In genomic region chr11:1262172-1263006, GRCh38 we compare ENCODE assay signal across 8 cellular contexts. TPM values are rescaled to one million over a fixed set of nuclear protein-coding genes. Genes with fewer than 3 reads are reported as not detected.
DNase-seq lines count a peak whose midpoint lies in the region; ATAC-seq, FAIRE-seq and TF ChIP-seq lines count a peak whose summit lies in the region.

No MANE protein-coding gene starts in this region.

- intact Hi-C loops in A673 (cut with micrococcal nuclease; ENCODE audit: unreplicated experiment): no loop called here

- CTCF ChIA-PET in A673 (lab: Charles Lee): no interaction called here
- CTCF ChIA-PET in activated CD8-positive, alpha-beta memory T cell treated with anti-CD3 and anti-CD28 coated beads, Interleukin-2, amount 10 ng/mL, durations not matched to agents 7 days and 5 days (lab: Charles Lee): interaction anchor here (1.1 to 1.7 kb wide), 2 partner anchors 65 to 253 kb away, joined by 4 to 6 read pairs; no protein-coding TSS in a partner anchor
- CTCF ChIA-PET in H1 (lab: Charles Lee; ENCODE audit: partially characterized antibody): interaction anchor here (0.6 to 1.6 kb wide), 6 partner anchors 14 to 126 kb away, joined by 3 to 7 read pairs (median 3); no protein-coding TSS in a partner anchor

- WGBS in H1 (ENCODE audit: extremely low coverage in 1 of 2, insufficient coverage in 1 of 2, insufficient read length in 1 of 2, insufficient replicate concordance in 2 of 2, low coverage in 1 of 2, low lambda C conversion rate in 2 of 2, missing lambda C conversion rate in 1 of 2), 2 experiments: 28% methylated on average over 31 of the region's 31 CpGs; no CpG with 5 or more reads in 1 of the 2 experiments
- WGBS in mesenchymal stem cell: 80% methylated on average over 31 of the region's 31 CpGs

- H3K4me2 ChIP-seq in H1 (ENCODE audit: insufficient read depth in 1 of 2, low read depth in 2 of 2, low read length in 2 of 2) (peak overlapping the region; percentile 54 to 92), mesenchymal stem cell (ENCODE audit: low read length, poor library complexity, severe bottlenecking) (no peak overlapping the region)

- no peaks in the 10 kb centered on the region for H4K20me1 ChIP-seq in H1 (replicated peaks in 1 of 2; ENCODE audit: control insufficient read depth in 1 of 2, insufficient read depth in 2 of 2, low read length in 2 of 2)

- H3K9ac ChIP-seq in H1 (replicated peaks in 1 of 4; ENCODE audit: extremely low read depth in 1 of 4, low read depth in 3 of 4, low read length in 3 of 4) (peak overlapping the region in 3 of 4 experiments; percentile 12 to 55 (median 45); a peak in 4 of 7 replicates), mesenchymal stem cell (ENCODE audit: low read length) (peak overlapping the region; percentile 89)

- FAIRE-seq in H1 (lab: Jason Lieb, UNC): no peak

- H3K9me3 ChIP-seq in A673 (ENCODE audit: low read depth, low read length, poor library complexity, severe bottlenecking) (no peaks in the 10 kb centered on the region), H1 (ENCODE audit: insufficient read depth in 2 of 2, low read depth in 1 of 2, low read length in 1 of 2) (peaks cover 0 to 9% of the 10 kb centered on the region in 2 experiments; a peak in 2 of 4 replicates), mesenchymal stem cell (ENCODE audit: control insufficient read depth, low read length) (no peaks in the 10 kb centered on the region)

- H2AK5ac ChIP-seq in H1 (ENCODE audit: low read depth, low read length): peak overlapping the region; percentile 49; the same call in 1 of the 2 replicates
- H2AK5ac ChIP-seq in mesenchymal stem cell (ENCODE audit: low read length, severe bottlenecking): no peak overlapping the region

- H2BK15ac ChIP-seq in H1 (ENCODE audit: low read length) (no peak overlapping the region), mesenchymal stem cell (ENCODE audit: low read depth, poor library complexity, severe bottlenecking) (no peak overlapping the region)

- peak; percentile 75 for ATAC-seq in HG03571 (IDR thresholded peaks at IDR 0.05; ENCODE audit: unreplicated experiment)
- ATAC-seq in activated CD8-positive, alpha-beta memory T cell treated with anti-CD3 and anti-CD28 coated beads, Interleukin-2, amount 10 ng/mL, durations not matched to agents 7 days and 5 days: peak; percentile 93

- H2BK20ac ChIP-seq in H1 (ENCODE audit: low read length): no peak overlapping the region

- H3K4me1 ChIP-seq in A673 (ENCODE audit: insufficient read depth, low read length, poor library complexity, severe bottlenecking) (no peaks in the 10 kb centered on the region), H1 (replicated peaks in 1 of 4; ENCODE audit: control insufficient read depth in 3 of 4, insufficient read depth in 4 of 4, low read length in 3 of 4) (peaks cover 0 to 14% (median 6%) of the 10 kb centered on the region in 4 experiments; a peak in 5 of 7 replicates), mesenchymal stem cell (ENCODE audit: control insufficient read depth, insufficient read depth, low read depth, low read length) (peaks cover 5% of the 10 kb centered on the region)

- peak overlapping the region; percentile 65 for H4K5ac ChIP-seq in H1 (ENCODE audit: insufficient read length, low read depth, low read length)

- H3K23me2 ChIP-seq in H1 (ENCODE audit: low read depth, low read length): no peaks in the 10 kb centered on the region; the same call in 1 of the 2 replicates

- H3K79me2 ChIP-seq in H1 (ENCODE audit: control insufficient read depth in 1 of 2, insufficient read depth in 2 of 2, low read length in 2 of 2): no peaks in the 10 kb centered on the region

- H3K4ac ChIP-seq in H1 (replicated peaks; ENCODE audit: insufficient read length, low read depth, low read length) (peak overlapping the region; percentile 81), mesenchymal stem cell (ENCODE audit: low read depth in 1 of 2, low read length in 2 of 2) (no peak overlapping the region)

- H4K8ac ChIP-seq in H1 (ENCODE audit: extremely low read depth, insufficient read depth, low read length) (peak overlapping the region; percentile 96), mesenchymal stem cell (ENCODE audit: low read length) (no peak overlapping the region)

- H2BK5ac ChIP-seq in H1 (ENCODE audit: low read depth, low read length): peak overlapping the region; percentile 49; the same call in 1 of the 2 replicates
- no peak overlapping the region for H2BK5ac ChIP-seq in mesenchymal stem cell (ENCODE audit: low read depth, low read length, poor library complexity, severe bottlenecking)

- no peaks in the 10 kb centered on the region for H3K27me3 Mint-ChIP-seq in activated CD8-positive, alpha-beta memory T cell treated with anti-CD3 and anti-CD28 coated beads, Interleukin-2, amount 10 ng/mL, durations not matched to agents 7 days and 5 days

- H3K4me1 Mint-ChIP-seq in activated CD8-positive, alpha-beta memory T cell treated with anti-CD3 and anti-CD28 coated beads, Interleukin-2, amount 10 ng/mL, durations not matched to agents 7 days and 5 days: peaks cover 12% of the 10 kb centered on the region

- no peak for TF ChIP-seq RAD21 in H1 (IDR thresholded peaks at IDR 0.05 in 1 of 2, conservative IDR thresholded peaks at IDR 0.05 in 1 of 2; ENCODE audit: low read depth in 2 of 2, low read length in 2 of 2)

- H3K14ac ChIP-seq in H1 (ENCODE audit: insufficient read length) (no peak overlapping the region), mesenchymal stem cell (ENCODE audit: low read length in 2 of 2) (no peak overlapping the region)

- H3K4me3 ChIP-seq in A673 (ENCODE audit: low read depth, low read length, poor library complexity, severe bottlenecking) (peak overlapping the region; percentile 43), H1 (ENCODE audit: extremely low read depth in 1 of 4, insufficient read depth in 2 of 4, low read depth in 3 of 4, low read length in 4 of 4) (peak overlapping the region; percentile 13 to 58 (median 33)), mesenchymal stem cell (ENCODE audit: insufficient read depth in 1 of 2, low read depth in 1 of 2, low read length in 2 of 2) (peak overlapping the region in 1 of 2 experiments; percentile 83)

- H3K4me3 Mint-ChIP-seq in activated CD8-positive, alpha-beta memory T cell treated with anti-CD3 and anti-CD28 coated beads, Interleukin-2, amount 10 ng/mL, durations not matched to agents 7 days and 5 days: peak overlapping the region; percentile 76

- peaks cover 9% of the 10 kb centered on the region for H3K9me3 Mint-ChIP-seq in activated CD8-positive, alpha-beta memory T cell treated with anti-CD3 and anti-CD28 coated beads, Interleukin-2, amount 10 ng/mL, durations not matched to agents 7 days and 5 days (ENCODE audit: low read depth)

- TF ChIP-seq CTCF in A673 (conservative IDR thresholded peaks at IDR 0.05; ENCODE audit: low read depth, low read length) (no peak), H1 (IDR thresholded peaks at IDR 0.05; ENCODE audit: control extremely low read depth in 1 of 3, insufficient read depth in 1 of 3, low read depth in 1 of 3, low read length in 3 of 3) (no peak)

- H3K18ac ChIP-seq in H1 (ENCODE audit: extremely low read depth, low read length): 0 out of 2 replicates have a peak overlapping the region, but pooled peaks have one; percentile 60
- peak overlapping the region in 1 of 2 experiments; percentile 18 for H3K18ac ChIP-seq in mesenchymal stem cell (ENCODE audit: low read depth in 1 of 2, low read length in 2 of 2)

- H3K23ac ChIP-seq in H1 (ENCODE audit: insufficient read length): no peak overlapping the region
- no peak overlapping the region for H3K23ac ChIP-seq in mesenchymal stem cell (ENCODE audit: low read length in 2 of 2)

- H4K91ac ChIP-seq in H1 (replicated peaks; ENCODE audit: insufficient read length, low read length) (peak overlapping the region; percentile 73), mesenchymal stem cell (ENCODE audit: low read length) (no peak overlapping the region)

- H3K27ac Mint-ChIP-seq in activated CD8-positive, alpha-beta memory T cell treated with anti-CD3 and anti-CD28 coated beads, Interleukin-2, amount 10 ng/mL, durations not matched to agents 7 days and 5 days: peak overlapping the region; percentile 91

- DNase-seq in A673 (ENCODE audit: low spot score) (peak; percentile 88), NOMO-1 (lab: John Stamatoyannopoulos, UW; ENCODE audit: unreplicated experiment in 2 of 2) (peak; percentile 78 to 88), H1 (ENCODE audit: low read depth in 1 of 2, low spot score in 2 of 2) (peak; percentile 62 to 83), mesenchymal stem cell (peak; percentile 70)
- DNase-seq in activated CD8-positive, alpha-beta memory T cell treated with anti-CD3 and anti-CD28 coated beads, Interleukin-2, amount 10 ng/mL, durations not matched to agents 7 days and 5 days: peak; percentile 92
- peak; percentile 75 to 84 (median 84) for DNase-seq in stimulated activated CD4-positive, alpha-beta T cell treated with anti-CD3 and anti-CD28 coated beads, TNF-alpha, amount 100 ng/mL, for 48 hours (ENCODE audit: low read depth in 3 of 3)

- H3K79me1 ChIP-seq in H1 (ENCODE audit: low read depth, low read length) (no peaks in the 10 kb centered on the region), mesenchymal stem cell (replicated peaks; ENCODE audit: low read length, poor library complexity, severe bottlenecking) (no peaks in the 10 kb centered on the region)

- H3K56ac ChIP-seq in H1 (replicated peaks; ENCODE audit: insufficient read length, low read depth, low read length): peak overlapping the region; percentile 2

- in situ Hi-C loops in GM18951 (cut with MboI; ENCODE audit: low sequenced_read_pairs, unreplicated experiment): no loop called here

- no peak for TF ChIP-seq EP300 in H1 (IDR thresholded peaks at IDR 0.05; ENCODE audit: borderline replicate concordance in 1 of 2, low read depth in 2 of 2, low read length in 2 of 2)

- TF ChIP-seq POLR2A in GM18951 (IDR thresholded peaks at IDR 0.05; ENCODE audit: extremely low read depth, insufficient read depth, insufficient read length) (peak; percentile 67), H1 (IDR thresholded peaks at IDR 0.05; ENCODE audit: control extremely low read depth in 1 of 2, low read depth in 2 of 2, low read length in 2 of 2) (peak in 1 of 2 experiments; percentile 89; a peak in 2 of 3 replicates)

- H3K27me3 ChIP-seq in A673 (replicated peaks; ENCODE audit: insufficient read depth, low read depth, low read length, poor library complexity) (no peaks in the 10 kb centered on the region), H1 (replicated peaks in 1 of 4; ENCODE audit: control insufficient read depth in 3 of 4, extremely low read depth in 1 of 4, insufficient read depth in 3 of 4, low read length in 3 of 4) (no peaks in the 10 kb centered on the region), mesenchymal stem cell (ENCODE audit: control insufficient read depth in 1 of 2, insufficient read depth in 1 of 2, low read length in 2 of 2) (no peaks in the 10 kb centered on the region)

- H2BK12ac ChIP-seq in H1 (ENCODE audit: low read depth, low read length) (no peak overlapping the region; the same call in 1 of the 2 replicates), mesenchymal stem cell (ENCODE audit: low read length in 2 of 2) (no peak overlapping the region)

- H2BK120ac ChIP-seq in H1 (replicated peaks; ENCODE audit: low read depth, low read length): no peak overlapping the region
- no peak overlapping the region for H2BK120ac ChIP-seq in mesenchymal stem cell (ENCODE audit: low read depth, low read length)

- H2AFZ ChIP-seq in H1 (ENCODE audit: low read length) (no peak overlapping the region; the same call in 1 of the 2 replicates), mesenchymal stem cell (ENCODE audit: low read depth, low read length) (no peak overlapping the region)

- peak overlapping the region; percentile 77 for H3K27ac ChIP-seq in A673 (ENCODE audit: low read depth, low read length, poor library complexity, severe bottlenecking)
- H3K27ac ChIP-seq in H1 (ENCODE audit: low read depth, low read length): peak overlapping the region; percentile 60; the same call in 1 of the 2 replicates
- no peak overlapping the region for H3K27ac ChIP-seq in mesenchymal stem cell (ENCODE audit: low read length, poor library complexity, severe bottlenecking)

- H3K36me3 Mint-ChIP-seq in activated CD8-positive, alpha-beta memory T cell treated with anti-CD3 and anti-CD28 coated beads, Interleukin-2, amount 10 ng/mL, durations not matched to agents 7 days and 5 days: peaks cover 6% of the 10 kb centered on the region

- H3K36me3 ChIP-seq in A673 (ENCODE audit: insufficient read depth, low read length, poor library complexity, severe bottlenecking) (no peaks in the 10 kb centered on the region), H1 (ENCODE audit: control insufficient read depth in 2 of 4, insufficient read depth in 4 of 4, low read length in 3 of 4) (no peaks in the 10 kb centered on the region), mesenchymal stem cell (ENCODE audit: control insufficient read depth in 1 of 2, insufficient read depth in 2 of 2, low read depth in 1 of 2, low read length in 2 of 2) (peaks cover 0 to 6% of the 10 kb centered on the region in 2 experiments)

- no TSS peak for BruUV-seq in A673 (replicated peaks; lab: Mats Ljungman, UMichigan)

- POLR2A ChIA-PET in A673 (lab: Charles Lee; ENCODE audit: low non-redundant PET): interaction anchor here (0.6 kb wide), 1 partner anchor 28 kb away, joined by 6 read pairs; no protein-coding TSS in a partner anchor
- POLR2A ChIA-PET in H1 (lab: Charles Lee; ENCODE audit: partially characterized antibody): interaction anchor here (0.8 to 1.2 kb wide), 2 partner anchors 14 to 130 kb away, joined by 3 read pairs; no protein-coding TSS in a partner anchor

RNA-seq across cellular contexts. Expression of gene MUC5B, which starts 39.5 kb away (rescaled TPM):
- total RNA-seq in A673 (2021): not detected in 2 replicates
- not detected for total RNA-seq in activated CD8-positive, alpha-beta memory T cell treated with anti-CD3 and anti-CD28 coated beads, Interleukin-2, amount 10 ng/mL, durations not matched to agents 7 days and 5 days
- 0.02 and 0.31 TPM in 2 replicates for total RNA-seq in H1 (2021; fragmentation: NEBNext Ultra II Directional; extraction: Animal tissue kit (Norgen Biotek cat#: 25700))
- 0.03 and 0.44 TPM in 2 replicates for polyA plus RNA-seq in H1 (2011; rRNA removed)
- 0.03 TPM for polyA plus RNA-seq in H1 (2011; cell fraction: cytosol; rRNA removed)
- 0.10 TPM for polyA plus RNA-seq in H1 (2011; cell fraction: nucleus; rRNA removed)
- 0.01 to 0.09 TPM (median 0.03 TPM) in 4 replicates for polyA plus RNA-seq in H1 (2012, experiment 1 of 2)
- polyA plus RNA-seq in H1 (2012, experiment 2 of 2): 0.01 TPM
- 0.02 TPM for polyA plus RNA-seq in H1 (2013, experiment 1 of 2)
- polyA plus RNA-seq in H1 (2013, experiment 2 of 2): 0.02 TPM
- 0.02 and 0.03 TPM in 2 replicates for polyA minus RNA-seq in H1 (2011; rRNA and poly(A)+ RNA removed)
- not detected for polyA minus RNA-seq in H1 (2011; cell fraction: cytosol; rRNA and poly(A)+ RNA removed)
- 0.10 TPM for polyA minus RNA-seq in H1 (2011; cell fraction: nucleus; rRNA and poly(A)+ RNA removed)
- polyA plus RNA-seq in mesenchymal stem cell (2013, experiment 1 of 2): not detected
- polyA plus RNA-seq in mesenchymal stem cell (2013, experiment 2 of 2): not detected

RNA-seq across cellular contexts. Expression of gene TOLLIP, which starts 47.0 kb away (rescaled TPM):
- 24.0 and 32.5 TPM in 2 replicates for total RNA-seq in A673 (2021)
- total RNA-seq in activated CD8-positive, alpha-beta memory T cell treated with anti-CD3 and anti-CD28 coated beads, Interleukin-2, amount 10 ng/mL, durations not matched to agents 7 days and 5 days: 10 to 100 TPM; 33.3 to 35.8 TPM
- 23.7 and 28.1 TPM in 2 replicates for total RNA-seq in H1 (2021; fragmentation: NEBNext Ultra II Directional; extraction: Animal tissue kit (Norgen Biotek cat#: 25700))
- polyA plus RNA-seq in H1 (2011; rRNA removed): 34.7 and 43.8 TPM in 2 replicates
- polyA plus RNA-seq in H1 (2011; cell fraction: cytosol; rRNA removed): 27.0 TPM
- 37.5 TPM for polyA plus RNA-seq in H1 (2011; cell fraction: nucleus; rRNA removed)
- 17.1 to 27.7 TPM (median 23.6 TPM) in 4 replicates for polyA plus RNA-seq in H1 (2012, experiment 1 of 2)
- polyA plus RNA-seq in H1 (2012, experiment 2 of 2): 15.2 TPM
- polyA plus RNA-seq in H1 (2013, experiment 1 of 2): 9.5 TPM
- polyA plus RNA-seq in H1 (2013, experiment 2 of 2): 8.9 TPM
- 15.8 and 29.8 TPM in 2 replicates for polyA minus RNA-seq in H1 (2011; rRNA and poly(A)+ RNA removed)
- polyA minus RNA-seq in H1 (2011; cell fraction: cytosol; rRNA and poly(A)+ RNA removed): 16.5 TPM
- polyA minus RNA-seq in H1 (2011; cell fraction: nucleus; rRNA and poly(A)+ RNA removed): 31.6 TPM
- polyA plus RNA-seq in mesenchymal stem cell (2013, experiment 1 of 2): 28.5 TPM
- polyA plus RNA-seq in mesenchymal stem cell (2013, experiment 2 of 2): 29.7 TPM
